In the genomic region with DNA sequence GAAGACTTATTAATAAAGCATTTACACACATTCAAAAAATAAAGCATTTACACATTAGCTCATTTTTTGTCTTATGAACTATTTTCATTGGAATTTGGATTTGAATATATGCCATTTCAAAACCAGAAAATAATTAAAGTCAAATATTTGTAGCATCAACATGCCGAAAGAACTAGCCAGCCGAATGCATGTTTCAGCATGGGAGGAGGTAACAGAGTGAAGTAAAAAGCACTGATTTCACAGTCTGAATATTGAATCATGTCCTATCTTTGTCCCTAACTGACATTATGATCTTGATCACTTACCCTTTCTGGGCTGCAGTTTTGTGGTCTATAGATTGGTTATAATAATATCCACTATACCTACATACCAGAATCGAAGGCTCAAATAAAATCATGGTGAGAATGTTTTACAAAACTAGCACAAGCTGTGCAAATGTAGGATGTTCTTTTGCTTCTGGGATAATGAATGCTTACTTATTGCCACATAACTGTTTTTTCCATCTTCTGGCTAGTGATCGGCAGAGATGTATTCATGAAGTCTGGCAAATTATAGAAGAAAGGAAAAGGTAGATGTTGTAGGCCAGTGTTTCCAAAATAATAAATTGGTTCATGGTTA, we compare ENCODE assay signal across 15 cellular contexts.
DNase-seq lines count a peak whose midpoint lies in the region; ATAC-seq and TF ChIP-seq lines count a peak whose summit lies in the region.
"Had no signal": no experiment of that assay in that cellular context is flagged by ENCODE, and none has a peak within 500 bp of the region (broad histone marks: within the 10 kb centered on the region; RNA-seq: fewer than 3 reads in every experiment).

No MANE protein-coding gene starts in this region.

- peak; percentile 45 for DNase-seq in activated CD4-positive, alpha-beta T cell treated with anti-CD3 and anti-CD28 coated beads, Interleukin-2, amount 10 ng/mL, durations not matched to agents 24 days and 14 days
- no peak for DNase-seq in activated CD4-positive, alpha-beta T cell treated with anti-CD3 and anti-CD28 coated beads, Interleukin-2, amount 10 ng/mL, durations not matched to agents 7 days and 5 days
- DNase-seq in Panc1 (ENCODE audit: low read depth, low spot score) (no peak), inferior parietal cortex (ENCODE audit: extremely low spot score) (peak; percentile 18), testis (no peak), NCI-H510A (lab: John Stamatoyannopoulos, UW) (no peak), AG08396 (ENCODE audit: low spot score) (no peak), GM19238 (ENCODE audit: insufficient read length, low spot score) (no peak)
- DNase-seq: activated CD4-positive, alpha-beta T cell treated with anti-CD3 and anti-CD28 coated beads, Interleukin-2, amount 50 U/mL, for 4 hours; Caco-2; midbrain; NCI-H1048 had no signal

- H3K4me1 Mint-ChIP-seq in activated CD4-positive, alpha-beta T cell treated with anti-CD3 and anti-CD28 coated beads, Interleukin-2, amount 10 ng/mL, durations not matched to agents 24 days and 14 days, result peaks cover 28% of the 10 kb centered on the region
- peaks cover 23% of the 10 kb centered on the region for H3K4me1 Mint-ChIP-seq in activated CD4-positive, alpha-beta T cell treated with anti-CD3 and anti-CD28 coated beads, Interleukin-2, amount 10 ng/mL, durations not matched to agents 7 days and 5 days

- no peak overlapping the region for H3K4me3 Mint-ChIP-seq in activated CD4-positive, alpha-beta T cell treated with anti-CD3 and anti-CD28 coated beads, Interleukin-2, amount 10 ng/mL, durations not matched to agents 24 days and 14 days
- no peak overlapping the region for H3K4me3 Mint-ChIP-seq in activated CD4-positive, alpha-beta T cell treated with anti-CD3 and anti-CD28 coated beads, Interleukin-2, amount 10 ng/mL, durations not matched to agents 7 days and 5 days
- H3K4me3 Mint-ChIP-seq: activated T-helper 17 cell treated with anti-CD3 and anti-CD28 coated beads, Interleukin-2, amount 50 U/mL, for 72 hours had no signal

- H3K9me3 ChIP-seq in Panc1 (ENCODE audit: control insufficient read depth, insufficient read depth, low read depth, low read length) (no peaks in the 10 kb centered on the region), testis (no peaks in the 10 kb centered on the region)
- H3K9me3 ChIP-seq: Caco-2 had no signal

- WGBS in testis, 2 donors, result 63 to 74% methylated on average over 4 of the region's 4 CpGs

- intact Hi-C loops in activated CD4-positive, alpha-beta T cell treated with anti-CD3 and anti-CD28 coated beads, Interleukin-2, amount 10 ng/mL, durations not matched to agents 24 days and 14 days (cut with micrococcal nuclease), result no loop called here
- intact Hi-C loops in Panc1 (cut with micrococcal nuclease; ENCODE audit: unreplicated experiment), result no loop called here
- intact Hi-C loops in testis (cut with DNase I; ENCODE audit: low total_unique reads), result no loop called here

- POLR2A ChIA-PET in activated CD4-positive, alpha-beta T cell treated with anti-CD3 and anti-CD28 coated beads, Interleukin-2, amount 10 ng/mL, durations not matched to agents 7 days and 5 days (lab: Charles Lee), result no interaction called here
- POLR2A ChIA-PET in Panc1 (lab: Charles Lee), result interaction anchor here (0.7 kb wide), 1 partner anchor 9 kb away, joined by 6 read pairs; no protein-coding TSS in a partner anchor

- in situ Hi-C loops in Panc1 (cut with HindIII; ENCODE audit: low pct_unique_long_range_greater_than_20kb, low sequenced_read_pairs), result no loop called here

- no TSS peak for BruUV-seq in Panc1 (replicated peaks; lab: Mats Ljungman, UMichigan)

- H3K9me3 Mint-ChIP-seq in activated CD4-positive, alpha-beta T cell treated with anti-CD3 and anti-CD28 coated beads, Interleukin-2, amount 10 ng/mL, durations not matched to agents 24 days and 14 days, result no peaks in the 10 kb centered on the region
- no peaks in the 10 kb centered on the region for H3K9me3 Mint-ChIP-seq in activated CD4-positive, alpha-beta T cell treated with anti-CD3 and anti-CD28 coated beads, Interleukin-2, amount 10 ng/mL, durations not matched to agents 7 days and 5 days
- H3K9me3 Mint-ChIP-seq: activated T-helper 17 cell treated with anti-CD3 and anti-CD28 coated beads, Interleukin-2, amount 50 U/mL, for 72 hours had no signal

- no peak for TF ChIP-seq POLR2A in testis (IDR thresholded peaks at IDR 0.05)

- H3K4me1 ChIP-seq in Panc1 (ENCODE audit: control insufficient read depth, insufficient read depth, low read length) (peaks cover 24% of the 10 kb centered on the region), testis (peaks cover 3% of the 10 kb centered on the region)
- H3K4me1 ChIP-seq: parathyroid adenoma had no signal

- H3K27ac Mint-ChIP-seq in activated CD4-positive, alpha-beta T cell treated with anti-CD3 and anti-CD28 coated beads, Interleukin-2, amount 10 ng/mL, durations not matched to agents 24 days and 14 days, result peak overlapping the region; percentile 25
- no peak overlapping the region for H3K27ac Mint-ChIP-seq in activated CD4-positive, alpha-beta T cell treated with anti-CD3 and anti-CD28 coated beads, Interleukin-2, amount 10 ng/mL, durations not matched to agents 7 days and 5 days
- H3K27ac Mint-ChIP-seq: activated T-helper 17 cell treated with anti-CD3 and anti-CD28 coated beads, Interleukin-2, amount 50 U/mL, for 72 hours had no signal

- H3K27ac ChIP-seq in Panc1 (ENCODE audit: low read length) (peak overlapping the region; percentile 99), testis (peak overlapping the region; percentile 4 to 33)
- H3K27ac ChIP-seq: 22Rv1, parathyroid adenoma had no signal

- H3K27me3 Mint-ChIP-seq in activated CD4-positive, alpha-beta T cell treated with anti-CD3 and anti-CD28 coated beads, Interleukin-2, amount 10 ng/mL, durations not matched to agents 24 days and 14 days, result no peaks in the 10 kb centered on the region
- no peaks in the 10 kb centered on the region for H3K27me3 Mint-ChIP-seq in activated CD4-positive, alpha-beta T cell treated with anti-CD3 and anti-CD28 coated beads, Interleukin-2, amount 10 ng/mL, durations not matched to agents 7 days and 5 days
- H3K27me3 Mint-ChIP-seq: activated T-helper 17 cell treated with anti-CD3 and anti-CD28 coated beads, Interleukin-2, amount 50 U/mL, for 72 hours had no signal

- no peak for ATAC-seq in Panc1
- ATAC-seq: activated T-helper 17 cell treated with anti-CD3 and anti-CD28 coated beads, Interleukin-2, amount 50 U/mL, for 72 hours had no signal

- H3K27me3 ChIP-seq in Panc1 (ENCODE audit: control insufficient read depth, insufficient read depth, low read length) (no peaks in the 10 kb centered on the region), testis (no peaks in the 10 kb centered on the region)

- peaks cover 31% of the 10 kb centered on the region for H3K36me3 Mint-ChIP-seq in activated CD4-positive, alpha-beta T cell treated with anti-CD3 and anti-CD28 coated beads, Interleukin-2, amount 10 ng/mL, durations not matched to agents 24 days and 14 days (ENCODE audit: low read depth)
- peaks cover 32% of the 10 kb centered on the region for H3K36me3 Mint-ChIP-seq in activated CD4-positive, alpha-beta T cell treated with anti-CD3 and anti-CD28 coated beads, Interleukin-2, amount 10 ng/mL, durations not matched to agents 7 days and 5 days (ENCODE audit: low read depth)

- TF ChIP-seq CTCF in Panc1 (IDR thresholded peaks at IDR 0.05) (no peak), testis (IDR thresholded peaks at IDR 0.05) (no peak)

- H3K36me3 ChIP-seq in Panc1 (ENCODE audit: control insufficient read depth, insufficient read depth, low read length) (peaks cover 4% of the 10 kb centered on the region; the same call in 1 of the 2 replicates), testis (ENCODE audit: low read depth, missing control alignments) (no peaks in the 10 kb centered on the region)

- CTCF ChIA-PET in activated CD4-positive, alpha-beta T cell treated with anti-CD3 and anti-CD28 coated beads, Interleukin-2, amount 10 ng/mL, durations not matched to agents 7 days and 5 days (lab: Charles Lee), result interaction anchor here (0.9 to 1.0 kb wide), 2 partner anchors 10 to 41 kb away, joined by 3 read pairs; no protein-coding TSS in a partner anchor
- CTCF ChIA-PET in Panc1 (lab: Charles Lee), result no interaction called here

- H3K4me3 ChIP-seq in Panc1 (ENCODE audit: low read depth in 2 of 2, low read length in 2 of 2) (no peak overlapping the region), testis (no peak overlapping the region)

Comparison
In these comparisons a context has a peak if more than half of its experiments do, and no peak if none do; other contexts are left out.
1. DNase-seq: peak in activated CD4-positive, alpha-beta T cell treated with anti-CD3 and anti-CD28 coated beads, Interleukin-2, amount 10 ng/mL, durations not matched to agents 24 days and 14 days (single experiment) and inferior parietal cortex (single experiment); none in activated CD4-positive, alpha-beta T cell treated with anti-CD3 and anti-CD28 coated beads, Interleukin-2, amount 10 ng/mL, durations not matched to agents 7 days and 5 days (single experiment), Panc1 (single experiment), testis (single experiment), NCI-H510A (single experiment), AG08396 (single experiment) and GM19238 (single experiment).